20 cellular contexts compared by ENCODE assay signal in genomic region chr21:41075668-41076463, GRCh38.
DNase-seq lines count a peak whose midpoint lies in the region; ATAC-seq and TF ChIP-seq lines count a peak whose summit lies in the region.
"Had no signal": no experiment of that assay in that cellular context is flagged by ENCODE, and none has a peak within 500 bp of the region (broad histone marks: within the 10 kb centered on the region; RNA-seq: fewer than 3 reads in every experiment).

No MANE protein-coding gene starts in this region.

- H3K4me1 Mint-ChIP-seq in natural killer cell treated with Interleukin-12 subunit alpha and Interleukin-12 subunit beta and Interleukin-15 and Interleukin-18, amount 100 ng/mL, for 72 hours (ENCODE audit: low read depth in 2 of 2): no peaks in the 10 kb centered on the region
- no peaks in the 10 kb centered on the region for H3K4me1 Mint-ChIP-seq in natural killer cell
- H3K4me1 Mint-ChIP-seq: B cell had no signal

- H3K9me3 Mint-ChIP-seq in natural killer cell treated with Interleukin-12 subunit alpha and Interleukin-12 subunit beta and Interleukin-15 and Interleukin-18, amount 100 ng/mL, for 72 hours: no peaks in the 10 kb centered on the region
- no peaks in the 10 kb centered on the region for H3K9me3 Mint-ChIP-seq in natural killer cell
- H3K9me3 Mint-ChIP-seq: CD4-positive, alpha-beta T cell; CD8-positive, alpha-beta T cell had no signal

- H4K91ac ChIP-seq in neuronal stem cell (ENCODE audit: low read depth, low read length, poor library complexity): no peak overlapping the region

- no peak for DNase-seq in natural killer cell treated with Interleukin-12 subunit alpha and Interleukin-12 subunit beta and Interleukin-15 and Interleukin-18, amount 100 ng/mL, for 72 hours (ENCODE audit: low spot score)
- DNase-seq in natural killer cell: no peak
- DNase-seq in SW480 (ENCODE audit: low spot score): peak; percentile 17
- no peak for DNase-seq in neuronal stem cell (ENCODE audit: low spot score)
- no peak for DNase-seq in NCI-H526 treated with DMSO at 0.1 percent for 48 hours (lab: John Stamatoyannopoulos, UW)
- DNase-seq in NCI-H1417 treated with DMSO at 0.1 percent for 48 hours (lab: John Stamatoyannopoulos, UW): no peak
- no peak for DNase-seq in activated CD4-positive, alpha-beta T cell treated with anti-CD3 and anti-CD28 coated beads for 4 hours
- DNase-seq: AML-193; CD4-positive, alpha-beta T cell; CD8-positive, alpha-beta T cell; COR-L47; DMS 273 treated with DMSO at 0.1 percent for 48 hours; DMS153; DMS79 treated with DMSO at 0.1 percent for 48 hours; GF-D8 had no signal

- H3K18ac ChIP-seq in neuronal stem cell (ENCODE audit: low read length): peak overlapping the region; percentile 88

- H3K27ac Mint-ChIP-seq in natural killer cell treated with Interleukin-12 subunit alpha and Interleukin-12 subunit beta and Interleukin-15 and Interleukin-18, amount 100 ng/mL, for 72 hours: no peak overlapping the region
- no peak overlapping the region for H3K27ac Mint-ChIP-seq in natural killer cell
- H3K27ac Mint-ChIP-seq: B cell; CD4-positive, alpha-beta T cell; CD8-positive, alpha-beta T cell had no signal

- H3K36me3 ChIP-seq in neuronal stem cell (replicated peaks in 1 of 2; ENCODE audit: control insufficient read depth in 2 of 2, insufficient read depth in 2 of 2, low read length in 2 of 2): no peaks in the 10 kb centered on the region
- H3K36me3 ChIP-seq: BLaER1 treated with 17β-estradiol and CSF1 and Interleukin-3, amounts not matched to agents 10 nM and 100 nM had no signal

- intact Hi-C loops in natural killer cell (cut with micrococcal nuclease): no loop called here

- H3K4me3 ChIP-seq in neuronal stem cell (ENCODE audit: low read length in 2 of 2): peak overlapping the region in 1 of 2 donors; percentile 52
- H3K4me3 ChIP-seq: A549; BLaER1 treated with 17β-estradiol and CSF1 and Interleukin-3, amounts not matched to agents 10 nM and 100 nM had no signal

- no CpG with 5 or more reads among the region's 35 CpGs for WGBS in neuronal stem cell (ENCODE audit: extremely low coverage in 2 of 2, insufficient read length in 2 of 2, insufficient replicate concordance in 1 of 2), 2 donors

- ATAC-seq in natural killer cell treated with Interleukin-12 subunit alpha and Interleukin-12 subunit beta and Interleukin-15 and Interleukin-18, amount 100 ng/mL, for 72 hours: peak; percentile 24 to 51
- ATAC-seq in natural killer cell: no peak
- ATAC-seq: A549; CD8-positive, alpha-beta T cell had no signal

- H3K9ac ChIP-seq in neuronal stem cell (ENCODE audit: low read depth, low read length, poor library complexity): no peak overlapping the region
- H3K9ac ChIP-seq: BLaER1 treated with 17β-estradiol and CSF1 and Interleukin-3, amounts not matched to agents 10 nM and 100 nM had no signal

- H3K14ac ChIP-seq in neuronal stem cell (ENCODE audit: low read length): no peak overlapping the region

- H4K8ac ChIP-seq in neuronal stem cell (ENCODE audit: low read depth, low read length): peak overlapping the region; percentile 57

- no peak overlapping the region for H3K4ac ChIP-seq in neuronal stem cell (ENCODE audit: low read length)

- no peaks in the 10 kb centered on the region for H3K4me1 ChIP-seq in neuronal stem cell (ENCODE audit: control insufficient read depth in 2 of 2, insufficient read depth in 1 of 2, low read depth in 1 of 2, low read length in 2 of 2)
- H3K4me1 ChIP-seq: A549 had no signal

- no peak overlapping the region for H3K27ac ChIP-seq in neuronal stem cell (replicated peaks; ENCODE audit: low read length)
- H3K27ac ChIP-seq: 22Rv1; A549; BLaER1 treated with 17β-estradiol and CSF1 and Interleukin-3, amounts not matched to agents 10 nM and 100 nM; C4-2B had no signal

- H3K36me3 Mint-ChIP-seq in natural killer cell treated with Interleukin-12 subunit alpha and Interleukin-12 subunit beta and Interleukin-15 and Interleukin-18, amount 100 ng/mL, for 72 hours: no peaks in the 10 kb centered on the region
- H3K36me3 Mint-ChIP-seq in natural killer cell: no peaks in the 10 kb centered on the region
- H3K36me3 Mint-ChIP-seq: CD8-positive, alpha-beta T cell had no signal

- no peak overlapping the region for H3K4me3 Mint-ChIP-seq in natural killer cell treated with Interleukin-12 subunit alpha and Interleukin-12 subunit beta and Interleukin-15 and Interleukin-18, amount 100 ng/mL, for 72 hours
- no peak overlapping the region for H3K4me3 Mint-ChIP-seq in natural killer cell
- H3K4me3 Mint-ChIP-seq: B cell; CD4-positive, alpha-beta T cell; CD8-positive, alpha-beta T cell had no signal

- H3K9me3 ChIP-seq in neuronal stem cell (replicated peaks in 1 of 2; ENCODE audit: control insufficient read depth in 2 of 2, insufficient read depth in 1 of 2, low read depth in 1 of 2, low read length in 2 of 2): peaks cover 0 to 4% of the 10 kb centered on the region in 2 donors
- H3K9me3 ChIP-seq: A549 had no signal

- H3K4me2 ChIP-seq in neuronal stem cell (ENCODE audit: insufficient read depth, low read length, poor library complexity, severe bottlenecking): no peak overlapping the region
- H3K4me2 ChIP-seq: A549; BLaER1 treated with 17β-estradiol and CSF1 and Interleukin-3, amounts not matched to agents 10 nM and 100 nM had no signal

- no peaks in the 10 kb centered on the region for H3K79me1 ChIP-seq in neuronal stem cell (ENCODE audit: low read depth, low read length)

- no peak overlapping the region for H2BK15ac ChIP-seq in neuronal stem cell (ENCODE audit: low read length)

- H2AK5ac ChIP-seq in neuronal stem cell (ENCODE audit: low read depth, low read length): peak overlapping the region; percentile 40

- no peaks in the 10 kb centered on the region for H3K27me3 ChIP-seq in neuronal stem cell (ENCODE audit: control insufficient read depth in 3 of 3, insufficient read depth in 3 of 3, low read depth in 1 of 3, low read length in 3 of 3)
- H3K27me3 ChIP-seq: BLaER1 treated with 17β-estradiol and CSF1 and Interleukin-3, amounts not matched to agents 10 nM and 100 nM had no signal

- no peak overlapping the region for H2BK12ac ChIP-seq in neuronal stem cell (ENCODE audit: low read length)

- peaks cover 8 to 9% of the 10 kb centered on the region in 2 donors for H3K27me3 Mint-ChIP-seq in natural killer cell treated with Interleukin-12 subunit alpha and Interleukin-12 subunit beta and Interleukin-15 and Interleukin-18, amount 100 ng/mL, for 72 hours
- peaks cover 0 to 7% of the 10 kb centered on the region in 2 donors for H3K27me3 Mint-ChIP-seq in natural killer cell (ENCODE audit: low read depth in 2 of 2)

- H2BK5ac ChIP-seq in neuronal stem cell (ENCODE audit: low read length): no peak overlapping the region

- H3K23ac ChIP-seq in neuronal stem cell (ENCODE audit: low read depth, low read length, poor library complexity): peak overlapping the region; percentile 94

- no peak for TF ChIP-seq CTCF in natural killer cell (IDR thresholded peaks at IDR 0.05)

- H2BK120ac ChIP-seq in neuronal stem cell (ENCODE audit: low read depth, low read length): peak overlapping the region; percentile 41

- H2AFZ ChIP-seq in neuronal stem cell (ENCODE audit: low read length): no peak overlapping the region

Comparison
In these comparisons a context has a peak if more than half of its experiments do, and no peak if none do; other contexts are left out.
1. ATAC-seq: peak in natural killer cell treated with Interleukin-12 subunit alpha and Interleukin-12 subunit beta and Interleukin-15 and Interleukin-18, amount 100 ng/mL, for 72 hours (2 of 2); none in natural killer cell (0 of 3).